ENCODE assay signal across 14 cellular contexts in the genomic region with DNA sequence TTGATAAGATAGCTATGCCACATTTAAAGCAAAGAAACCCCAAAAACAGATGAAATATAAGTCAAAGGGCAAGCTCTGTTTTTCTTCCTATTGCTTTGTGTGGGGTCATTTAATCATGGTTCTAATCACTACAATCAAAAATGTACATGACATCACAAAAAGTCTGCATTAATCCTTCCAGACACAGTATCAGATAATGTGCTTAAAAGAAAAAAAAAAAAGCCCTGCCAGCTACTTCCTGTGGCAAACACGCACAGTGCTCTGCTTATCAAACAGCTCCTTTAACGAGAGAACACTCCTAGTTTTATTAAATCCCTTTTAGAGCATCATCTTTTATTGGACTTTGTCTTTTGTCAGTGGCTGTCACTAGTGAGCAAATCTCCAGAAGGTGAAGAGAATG.
"Had no signal": no experiment of that assay in that cellular context is flagged by ENCODE, and none has a peak within 500 bp of the region (broad histone marks: within the 10 kb centered on the region; RNA-seq: fewer than 3 reads in every experiment).

No MANE protein-coding gene starts in this region.

- H3K4me1 ChIP-seq: prostate gland had no signal

- H3K27me3 Mint-ChIP-seq: brain; stimulated activated naive B cell treated with anti-CD40 and anti-IgM and Interleukin-4, amounts not matched to agents 10 μg/mL and 1 μg/mL and 100 μg/mL, for 72 hours had no signal

- H3K27ac ChIP-seq: prostate gland had no signal

- H3K4me3 Mint-ChIP-seq: activated naive CD4-positive, alpha-beta T cell treated with anti-CD3 and anti-CD28 coated beads for 36 hours; brain; natural killer cell; stimulated activated naive B cell treated with anti-CD40 and anti-IgM and Interleukin-4, amounts not matched to agents 10 μg/mL and 1 μg/mL and 100 μg/mL, for 72 hours had no signal

- H3K27ac Mint-ChIP-seq: activated naive CD4-positive, alpha-beta T cell treated with anti-CD3 and anti-CD28 coated beads for 36 hours; brain; immature natural killer cell; natural killer cell; stimulated activated naive B cell treated with anti-CD40 and anti-IgM and Interleukin-4, amounts not matched to agents 10 μg/mL and 1 μg/mL and 100 μg/mL, for 72 hours had no signal

- H3K9me3 ChIP-seq: prostate gland had no signal

- H3K36me3 Mint-ChIP-seq: brain; natural killer cell; stimulated activated naive B cell treated with anti-CD40 and anti-IgM and Interleukin-4, amounts not matched to agents 10 μg/mL and 1 μg/mL and 100 μg/mL, for 72 hours had no signal

- ATAC-seq: activated CD4-positive, CD25-positive, alpha-beta regulatory T cell treated with anti-CD3 and anti-CD28 coated beads, Interleukin-2, amount 50 U/mL, for 24 hours; esophagus mucosa; left colon; sciatic nerve; stimulated activated naive B cell treated with anti-CD40 and anti-IgM and Interleukin-4, amounts not matched to agents 10 μg/mL and 1 μg/mL and 100 μg/mL, for 72 hours had no signal

- H3K4me1 Mint-ChIP-seq: brain; stimulated activated naive B cell treated with anti-CD40 and anti-IgM and Interleukin-4, amounts not matched to agents 10 μg/mL and 1 μg/mL and 100 μg/mL, for 72 hours had no signal

- H3K36me3 ChIP-seq: prostate gland had no signal

- H3K4me3 ChIP-seq: prostate gland had no signal

- DNase-seq: activated CD4-positive, alpha-beta T cell treated with anti-CD3 and anti-CD28 coated beads, Interleukin-2, amount 50 U/mL, for 48 hours; activated naive CD4-positive, alpha-beta T cell treated with anti-CD3 and anti-CD28 coated beads for 36 hours; amygdala; immature natural killer cell; left colon; natural killer cell; stimulated activated CD4-positive, alpha-beta T cell treated with anti-CD3 and anti-CD28 coated beads, Interleukin-2, amount 100 ng/mL, for 24 hours; stimulated activated naive B cell treated with anti-CD40 and anti-IgM and Interleukin-4, amounts not matched to agents 10 μg/mL and 1 μg/mL and 100 μg/mL, for 72 hours; trophoblast cell had no signal
